ENCODE assay signal across 1 cellular context in genomic region chr14:52552063-52552988, GRCh38.
TF ChIP-seq lines count a peak whose summit lies in the region.

Gene GPR137C (plus strand): TSS chr14:52552836. CDS start chr14:52553148, 312 bp downstream.
Gene TXNDC16 (minus strand): TSS chr14:52552505. CDS start chr14:52543557, 8,948 bp downstream.

TF ChIP-seq in GM12878, 131 proteins besides CTCF, POLR2A, EP300 and RAD21 (continued from another document):
- TF ChIP-seq ATF3 (IDR thresholded peaks at IDR 0.05; ENCODE audit: borderline replicate concordance, extremely low read depth, low read depth, low read length) = 0 out of 2 replicates have a peak, but pooled peaks have one; percentile 6
- peak; percentile 86 for TF ChIP-seq DPF2 (IDR thresholded peaks at IDR 0.05)
- no peak for TF ChIP-seq STAT3 (IDR thresholded peaks at IDR 0.05; ENCODE audit: low read depth, low read length)
- TF ChIP-seq SP1 (IDR thresholded peaks at IDR 0.05; ENCODE audit: low read depth, low read length) = peak; percentile 99
- no peak for TF ChIP-seq MLLT1 (IDR thresholded peaks at IDR 0.05)
- no peak for TF ChIP-seq E4F1 (IDR thresholded peaks at IDR 0.05; ENCODE audit: borderline replicate concordance, partially characterized antibody)
- 0 out of 2 replicates have a peak, but pooled peaks have one; percentile 13 for TF ChIP-seq BACH1 (IDR thresholded peaks at IDR 0.05; ENCODE audit: borderline replicate concordance)
- 0 out of 2 replicates have a peak, but pooled peaks have one; percentile 17 for TF ChIP-seq NRF1 (conservative IDR thresholded peaks at IDR 0.05; ENCODE audit: low read depth, low read length)
- TF ChIP-seq IKZF1 (conservative IDR thresholded peaks at IDR 0.05) = no peak; the same call in none of the 2 replicates
- peak; percentile 80 for TF ChIP-seq RFX5 (IDR thresholded peaks at IDR 0.05; ENCODE audit: low read depth, low read length)
- TF ChIP-seq LARP7 (IDR thresholded peaks at IDR 0.05) = peak; percentile 76
TF ChIP-seq in GM12878: peak in this region for 39.
